23 cellular contexts compared by ENCODE assay signal in the genomic region with DNA sequence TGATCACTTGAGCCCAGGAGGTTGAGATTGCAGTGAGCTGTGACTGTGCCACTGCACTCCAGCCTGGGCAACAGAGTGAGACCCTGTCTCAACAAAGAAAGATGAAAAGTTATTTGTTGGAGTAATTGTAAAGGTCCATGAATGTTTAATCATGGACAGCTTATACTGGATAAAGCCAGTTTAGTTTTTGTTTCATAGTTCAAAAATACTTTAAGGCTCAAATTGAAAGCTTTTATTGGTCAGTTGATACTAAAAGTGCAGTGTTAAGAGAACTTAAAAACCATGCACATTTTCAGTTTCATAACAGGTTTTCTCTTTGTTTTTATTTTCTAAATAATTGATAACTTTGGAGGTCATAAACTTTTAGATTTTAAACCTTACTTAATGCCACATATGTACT.
DNase-seq lines count a peak whose midpoint lies in the region; ATAC-seq, FAIRE-seq and TF ChIP-seq lines count a peak whose summit lies in the region.
"Had no signal": no experiment of that assay in that cellular context is flagged by ENCODE, and none has a peak within 500 bp of the region (broad histone marks: within the 10 kb centered on the region; RNA-seq: fewer than 3 reads in every experiment).

No MANE protein-coding gene starts in this region.

- DNase-seq in GM12878 (ENCODE audit: low read depth, low spot score) (no peak), NCI-H1105 treated with DMSO at 0.1 percent for 48 hours (lab: John Stamatoyannopoulos, UW) (no peak), lower leg skin (ENCODE audit: low spot score in 2 of 2) (no peak)
- no peak for DNase-seq in stimulated activated CD4-positive, alpha-beta T cell treated with anti-CD3 and anti-CD28 coated beads, Interleukin-4, amount 100 ng/mL, for 1 hour
- DNase-seq in naive thymus-derived CD8-positive, alpha-beta T cell: no peak
- DNase-seq: activated CD4-positive, alpha-beta T cell treated with anti-CD3 and anti-CD28 coated beads for 48 hours; activated naive CD8-positive, alpha-beta T cell treated with anti-CD3 and anti-CD28 coated beads, Interleukin-2, amount 50 U/mL, for 24 hours; left colon; NCI-H1417; NCI-H2107; NCI-H510A; sigmoid colon had no signal

- no peak overlapping the region for H3K4me3 Mint-ChIP-seq in naive thymus-derived CD8-positive, alpha-beta T cell
- H3K4me3 Mint-ChIP-seq: activated naive CD8-positive, alpha-beta T cell treated with anti-CD3 and anti-CD28 coated beads, Interleukin-2, amount 50 U/mL, for 24 hours; brain; nephron; stimulated activated memory B cell treated with anti-CD40 and anti-IgM and Interleukin-4, amounts not matched to agents 10 μg/mL and 1 μg/mL and 100 μg/mL, for 72 hours had no signal

- peak overlapping the region; percentile 15 for H3K4me2 ChIP-seq in GM12878 (ENCODE audit: control insufficient read depth, insufficient read depth)

- no peaks in the 10 kb centered on the region for H4K20me1 ChIP-seq in GM12878 (ENCODE audit: control insufficient read depth, insufficient read depth)

- H3K27me3 Mint-ChIP-seq in naive thymus-derived CD8-positive, alpha-beta T cell: no peaks in the 10 kb centered on the region
- H3K27me3 Mint-ChIP-seq: activated naive CD8-positive, alpha-beta T cell treated with anti-CD3 and anti-CD28 coated beads, Interleukin-2, amount 50 U/mL, for 24 hours; brain; stimulated activated memory B cell treated with anti-CD40 and anti-IgM and Interleukin-4, amounts not matched to agents 10 μg/mL and 1 μg/mL and 100 μg/mL, for 72 hours had no signal

- no peaks in the 10 kb centered on the region for H3K9me3 Mint-ChIP-seq in naive thymus-derived CD8-positive, alpha-beta T cell
- H3K9me3 Mint-ChIP-seq: activated naive CD8-positive, alpha-beta T cell treated with anti-CD3 and anti-CD28 coated beads, Interleukin-2, amount 50 U/mL, for 24 hours; brain; nephron; stimulated activated memory B cell treated with anti-CD40 and anti-IgM and Interleukin-4, amounts not matched to agents 10 μg/mL and 1 μg/mL and 100 μg/mL, for 72 hours had no signal

- in situ Hi-C loops in GM12878 (cut with MboI): no loop called here

- TF ChIP-seq POLR2A in GM12878 (IDR thresholded peaks at IDR 0.05; ENCODE audit: low read depth, low read length) (no peak), lower leg skin (IDR thresholded peaks at IDR 0.05) (no peak)

- RAD21 ChIA-PET in GM12878 (lab: Charles Lee; ENCODE audit: unreplicated experiment): interaction anchor here (1.7 kb wide), 1 partner anchor 219 kb away, joined by 5 read pairs; no protein-coding TSS in a partner anchor

- POLR2A ChIA-PET in GM12878 (lab: Charles Lee): interaction anchor here (0.9 kb wide), 1 partner anchor 270 kb away, joined by 3 read pairs; no protein-coding TSS in a partner anchor
- POLR2A ChIA-PET in naive thymus-derived CD8-positive, alpha-beta T cell (lab: Charles Lee): interaction anchor here (1.0 kb wide), 1 partner anchor 28 kb away, joined by 3 read pairs; no protein-coding TSS in a partner anchor

- peaks cover 0 to 60% (median 15%) of the 10 kb centered on the region in 3 donors for H3K36me3 Mint-ChIP-seq in naive thymus-derived CD8-positive, alpha-beta T cell

- peak overlapping the region; percentile 67 for H3K27ac ChIP-seq in GM12878 (ENCODE audit: control insufficient read depth, insufficient read depth)
- H3K27ac ChIP-seq: C4-2B, sigmoid colon, SJSA1 had no signal

- no peaks in the 10 kb centered on the region for H3K79me2 ChIP-seq in GM12878 (ENCODE audit: control insufficient read depth, insufficient read depth, low read length)

- peak; percentile 77 for ATAC-seq in GM18511 (IDR thresholded peaks at IDR 0.05; ENCODE audit: unreplicated experiment)
- peak; percentile 65 for ATAC-seq in GM21423 (IDR thresholded peaks at IDR 0.05; ENCODE audit: unreplicated experiment)
- peak; percentile 82 for ATAC-seq in HG02981 (IDR thresholded peaks at IDR 0.05; ENCODE audit: unreplicated experiment)
- ATAC-seq in GM12878: peak; percentile 57
- no peak for ATAC-seq in naive thymus-derived CD8-positive, alpha-beta T cell
- ATAC-seq: activated naive CD8-positive, alpha-beta T cell treated with anti-CD3 and anti-CD28 coated beads, Interleukin-2, amount 50 U/mL, for 24 hours; left colon; stimulated activated memory B cell treated with anti-CD40 and anti-IgM and Interleukin-4, amounts not matched to agents 10 μg/mL and 1 μg/mL and 100 μg/mL, for 72 hours had no signal

- no peak overlapping the region for H3K27ac Mint-ChIP-seq in naive thymus-derived CD8-positive, alpha-beta T cell
- H3K27ac Mint-ChIP-seq: activated naive CD8-positive, alpha-beta T cell treated with anti-CD3 and anti-CD28 coated beads, Interleukin-2, amount 50 U/mL, for 24 hours; brain; nephron; stimulated activated memory B cell treated with anti-CD40 and anti-IgM and Interleukin-4, amounts not matched to agents 10 μg/mL and 1 μg/mL and 100 μg/mL, for 72 hours had no signal

- no peaks in the 10 kb centered on the region for H3K4me1 Mint-ChIP-seq in naive thymus-derived CD8-positive, alpha-beta T cell
- H3K4me1 Mint-ChIP-seq: activated naive CD8-positive, alpha-beta T cell treated with anti-CD3 and anti-CD28 coated beads, Interleukin-2, amount 50 U/mL, for 24 hours; brain; nephron; stimulated activated memory B cell treated with anti-CD40 and anti-IgM and Interleukin-4, amounts not matched to agents 10 μg/mL and 1 μg/mL and 100 μg/mL, for 72 hours had no signal

- no peaks in the 10 kb centered on the region for H3K27me3 ChIP-seq in GM12878 (replicated peaks in 1 of 2; ENCODE audit: control insufficient read depth in 2 of 2, insufficient read depth in 2 of 2, low read length in 1 of 2)
- H3K27me3 ChIP-seq: sigmoid colon, SJSA1 had no signal

- SMC1A ChIA-PET in GM12878 (lab: Charles Lee; ENCODE audit: uncharacterized antibody, unreplicated experiment): interaction anchor here (1.0 to 2.0 kb wide), 10 partner anchors 10 to 224 kb away, joined by 3 to 9 read pairs (median 4); no protein-coding TSS in a partner anchor

- intact Hi-C loops in GM12878 (cut with micrococcal nuclease; ENCODE audit: unreplicated experiment) (no loop called here), lower leg skin (cut with DNase I; ENCODE audit: low total_unique reads) (no loop called here)

- peaks cover 10% of the 10 kb centered on the region for H3K4me1 ChIP-seq in GM12878 (ENCODE audit: control insufficient read depth, insufficient read depth, low read length)
- H3K4me1 ChIP-seq: HAP-1, sigmoid colon, SJSA1 had no signal

- TF ChIP-seq CTCF in GM12878 (IDR thresholded peaks at IDR 0.05 in 2 of 3, conservative IDR thresholded peaks at IDR 0.05 in 1 of 3; ENCODE audit: control insufficient read depth in 2 of 3, extremely low read depth in 1 of 3, insufficient read depth in 1 of 3, low read depth in 3 of 3, low read length in 3 of 3) (no peak), lower leg skin (IDR thresholded peaks at IDR 0.05) (no peak)

- H3K4me3 ChIP-seq in GM12878 (no peak overlapping the region), lower leg skin (ENCODE audit: low read depth, poor library complexity, severe bottlenecking) (no peak overlapping the region)
- H3K4me3 ChIP-seq: HAP-1, sigmoid colon, SJSA1 had no signal

- peaks cover 0 to 3% of the 10 kb centered on the region in 2 experiments; a peak in 1 of 4 replicates for H3K36me3 ChIP-seq in GM12878 (ENCODE audit: control insufficient read depth in 2 of 2, insufficient read depth in 2 of 2, low read length in 1 of 2)

- no peak overlapping the region for H2AFZ ChIP-seq in GM12878 (ENCODE audit: control insufficient read depth, low read depth, low read length)

- peak; percentile 80 for FAIRE-seq in GM12878 (lab: Jason Lieb, UNC)
- FAIRE-seq: colon, RCC 7860 had no signal

- H3K9ac ChIP-seq in GM12878 (ENCODE audit: control insufficient read depth, insufficient read depth, low read length): no peak overlapping the region

- no TSS peak for BruUV-seq in GM12878 (replicated peaks; lab: Mats Ljungman, UMichigan)

- no peaks in the 10 kb centered on the region; the same call in 2 of the 3 replicates for H3K9me3 ChIP-seq in GM12878 (replicated peaks; ENCODE audit: control insufficient read depth, insufficient read depth, low read length)
- H3K9me3 ChIP-seq: HAP-1, sigmoid colon, SJSA1 had no signal

- TF ChIP-seq RAD21 in GM12878 (IDR thresholded peaks at IDR 0.05; ENCODE audit: insufficient read depth, low read depth, low read length): no peak

- CTCF ChIA-PET in GM12878 (lab: Yijun Ruan, JAX): interaction anchor here (1.0 to 1.9 kb wide), 10 partner anchors 8 to 238 kb away, joined by 3 to 10 read pairs (median 4); no protein-coding TSS in a partner anchor

- no peak for TF ChIP-seq EP300 in GM12878 (IDR thresholded peaks at IDR 0.05; ENCODE audit: borderline replicate concordance in 1 of 2, control insufficient read depth in 1 of 2, low read depth in 2 of 2, low read length in 2 of 2)

TF ChIP-seq in GM12878, 131 proteins besides CTCF, POLR2A, EP300 and RAD21:
- no peak for TF ChIP-seq CREB1 (IDR thresholded peaks at IDR 0.05; ENCODE audit: low read depth)
- TF ChIP-seq JUNB (IDR thresholded peaks at IDR 0.05): peak; percentile 13; the same call in 1 of the 2 replicates

Comparison
In these comparisons a context has a peak if more than half of its experiments do, and no peak if none do; other contexts are left out.
1. ATAC-seq: peak in GM18511 (single experiment), GM21423 (single experiment), HG02981 (single experiment) and GM12878 (single experiment); none in naive thymus-derived CD8-positive, alpha-beta T cell (0 of 2).